In genomic region chr9:2727966-2728613, GRCh38 we compare ENCODE assay signal across 8 cellular contexts. TPM values are rescaled to one million over a fixed set of nuclear protein-coding genes. Genes with fewer than 3 reads are reported as not detected.
A peak's percentile ranks its signal among the peaks of the same experiment; 100 is the strongest.
DNase-seq lines count a peak whose midpoint lies in the region; ATAC-seq and TF ChIP-seq lines count a peak whose summit lies in the region.

No MANE protein-coding gene starts in this region.

- no peaks in the 10 kb centered on the region for H3K27me3 Mint-ChIP-seq in MCF 10A (ENCODE audit: insufficient read depth, unreplicated experiment)

- no peaks in the 10 kb centered on the region for H3K36me3 ChIP-seq in upper lobe of left lung

- CTCF ChIA-PET in MCF 10A (lab: Yijun Ruan, JAX): interaction anchor here (0.7 to 3.2 kb wide), 14 partner anchors 9 to 607 kb away, joined by 3 to 19 read pairs (median 4); no protein-coding TSS in a partner anchor

- WGBS in upper lobe of left lung, 2 donors: 12 to 13% methylated on average over 5 of the region's 5 CpGs

- H3K27ac Mint-ChIP-seq in MCF 10A (ENCODE audit: low read depth, unreplicated experiment): no peak overlapping the region

- no peaks in the 10 kb centered on the region for H3K36me3 Mint-ChIP-seq in MCF 10A (ENCODE audit: insufficient read depth, unreplicated experiment)

- ATAC-seq in HG03469 (IDR thresholded peaks at IDR 0.05; ENCODE audit: unreplicated experiment) (peak; percentile 72), upper lobe of left lung (ENCODE audit: low FRiP score in 2 of 2) (peak in 1 of 2 donors; percentile 63)

- no peaks in the 10 kb centered on the region for H3K27me3 ChIP-seq in upper lobe of left lung

- no peak overlapping the region for H3K4me3 Mint-ChIP-seq in MCF 10A (ENCODE audit: unreplicated experiment)

- H3K4me1 Mint-ChIP-seq in MCF 10A (ENCODE audit: insufficient read depth, unreplicated experiment): peaks cover 6% of the 10 kb centered on the region

- intact Hi-C loops in MCF 10A (cut with micrococcal nuclease): loop anchor here (1.0 to 2.0 kb wide), 4 partner anchors 107 to 596 kb away; partner anchors contain the start of gene VLDLR

- no peak for TF ChIP-seq POLR2A in upper lobe of left lung (IDR thresholded peaks at IDR 0.05)

- DNase-seq in DMS79 treated with DMSO at 0.1 percent for 48 hours (lab: John Stamatoyannopoulos, UW) (peak; percentile 40), GM20000 (ENCODE audit: low spot score) (peak; percentile 46), NCI-H748 treated with DMSO at 0.1 percent for 48 hours (lab: John Stamatoyannopoulos, UW) (peak; percentile 84), MCF 10A (ENCODE audit: unreplicated experiment) (peak; percentile 62), left kidney (ENCODE audit: low read depth, low spot score) (peak; percentile 86), upper lobe of left lung (no peak), NCI-H226 (no peak)

- no peak for TF ChIP-seq EP300 in upper lobe of left lung (IDR thresholded peaks at IDR 0.05)

- POLR2A ChIA-PET in MCF 10A (lab: Yijun Ruan, JAX): no interaction called here

- no peaks in the 10 kb centered on the region for H3K9me3 Mint-ChIP-seq in MCF 10A (ENCODE audit: unreplicated experiment)

- TF ChIP-seq CTCF in GM20000 (IDR thresholded peaks at IDR 0.05; ENCODE audit: extremely low read depth, missing control alignments): peak; percentile 81
- TF ChIP-seq CTCF in MCF 10A (IDR thresholded peaks at IDR 0.05; ENCODE audit: unreplicated experiment): peak; percentile 36
- TF ChIP-seq CTCF in upper lobe of left lung (IDR thresholded peaks at IDR 0.05): peak in 5 of 6 experiments; percentile 42 to 62 (median 61)

- H3K9me3 ChIP-seq in upper lobe of left lung: no peaks in the 10 kb centered on the region

- no peak overlapping the region for H3K4me3 ChIP-seq in upper lobe of left lung

- no peak overlapping the region for H3K27ac ChIP-seq in upper lobe of left lung

- H3K4me1 ChIP-seq in upper lobe of left lung: peaks cover 0 to 5% (median 0%) of the 10 kb centered on the region in 4 donors

- no TSS peak for BruUV-seq in MCF 10A (replicated peaks; lab: Mats Ljungman, UMichigan)

RNA-seq across cellular contexts. Expression of gene KCNV2, which starts 10.8 kb away (rescaled TPM):
- total RNA-seq in MCF 10A (2022) (not detected in 2 replicates), upper lobe of left lung (not detected)

Comparison
In these comparisons a context has a peak if more than half of its experiments do, and no peak if none do; other contexts are left out.
1. DNase-seq: peak in DMS79 treated with DMSO at 0.1 percent for 48 hours (single experiment), GM20000 (single experiment), NCI-H748 treated with DMSO at 0.1 percent for 48 hours (single experiment), MCF 10A (single experiment) and left kidney (single experiment); none in upper lobe of left lung (0 of 2) and NCI-H226 (single experiment).
2. Peak in every context shown above with its lines, with median percentiles within 50 percentile points of each other: CTCF ChIP-seq.